ENCODE assay signal across 9 cellular contexts in genomic region chr13:64928704-64929499, GRCh38.
DNase-seq lines count a peak whose midpoint lies in the region; ATAC-seq, FAIRE-seq and TF ChIP-seq lines count a peak whose summit lies in the region.
"Had no signal": no experiment of that assay in that cellular context is flagged by ENCODE, and none has a peak within 500 bp of the region (broad histone marks: within the 10 kb centered on the region; RNA-seq: fewer than 3 reads in every experiment).

No MANE protein-coding gene starts in this region.

- no peak for TF ChIP-seq EP300 in upper lobe of left lung (IDR thresholded peaks at IDR 0.05)

- no peaks in the 10 kb centered on the region for H3K4me1 ChIP-seq in upper lobe of left lung

- no peaks in the 10 kb centered on the region for H3K36me3 Mint-ChIP-seq in natural killer cell

- peak overlapping the region; percentile 66 for H3K27ac ChIP-seq in brain microvascular endothelial cell
- no peak overlapping the region for H3K27ac ChIP-seq in upper lobe of left lung
- no peak overlapping the region for H3K27ac ChIP-seq in WERI-Rb-1

- no peak overlapping the region for H3K27ac Mint-ChIP-seq in stimulated activated naive CD8-positive, alpha-beta T cell treated with anti-CD3 and anti-CD28 coated beads, Interleukin-15, amount 100 ng/mL, for 72 hours
- no peak overlapping the region for H3K27ac Mint-ChIP-seq in natural killer cell
- H3K27ac Mint-ChIP-seq: T-helper 1 cell treated with Interleukin-12 subunit alpha and Interleukin-12 subunit beta and Interleukin-4 antibody, amounts not matched to agents 30 μg/mL and 1 μg/mL, for 36 hours had no signal

- H3K9me3 ChIP-seq in upper lobe of left lung (peaks cover 0 to 5% (median 0%) of the 10 kb centered on the region in 4 donors), WERI-Rb-1 (ENCODE audit: severe bottlenecking) (no peaks in the 10 kb centered on the region)

- H3K4me3 ChIP-seq in brain microvascular endothelial cell (ENCODE audit: low read depth, low read length) (no peak overlapping the region), upper lobe of left lung (no peak overlapping the region), WERI-Rb-1 (ENCODE audit: low read depth, low read length) (no peak overlapping the region)

- H3K27me3 Mint-ChIP-seq in stimulated activated naive CD8-positive, alpha-beta T cell treated with anti-CD3 and anti-CD28 coated beads, Interleukin-15, amount 100 ng/mL, for 72 hours: no peaks in the 10 kb centered on the region
- H3K27me3 Mint-ChIP-seq in natural killer cell (ENCODE audit: low read depth in 2 of 2): no peaks in the 10 kb centered on the region

- 66 to 71% methylated on average over 3 of the region's 3 CpGs for WGBS in upper lobe of left lung, 2 donors

- TF ChIP-seq POLR2A in upper lobe of left lung (IDR thresholded peaks at IDR 0.05): no peak

- DNase-seq in stimulated activated naive CD8-positive, alpha-beta T cell treated with anti-CD3 and anti-CD28 coated beads, Interleukin-15, Interleukin-2, amounts not matched to agents 100 U/mL and 50 U/mL, for 24 hours: no peak
- no peak for DNase-seq in stimulated activated naive CD8-positive, alpha-beta T cell treated with anti-CD3 and anti-CD28 coated beads, Interleukin-15, amount 100 ng/mL, for 72 hours
- DNase-seq in brain microvascular endothelial cell (peak; percentile 81), urothelium cell line (ENCODE audit: low spot score) (peak; percentile 6), natural killer cell (no peak), upper lobe of left lung (no peak), WERI-Rb-1 (no peak)

- H3K4me1 Mint-ChIP-seq in stimulated activated naive CD8-positive, alpha-beta T cell treated with anti-CD3 and anti-CD28 coated beads, Interleukin-15, amount 100 ng/mL, for 72 hours: no peaks in the 10 kb centered on the region
- no peaks in the 10 kb centered on the region for H3K4me1 Mint-ChIP-seq in natural killer cell

- in situ Hi-C loops in brain microvascular endothelial cell (cut with HindIII; ENCODE audit: low pct_ligation_motif_present, low sequenced_read_pairs): no loop called here

- ATAC-seq in stimulated activated naive CD8-positive, alpha-beta T cell treated with anti-CD3 and anti-CD28 coated beads, Interleukin-15, Interleukin-2, amounts not matched to agents 100 U/mL and 50 U/mL, for 24 hours: peak; percentile 57
- no peak for ATAC-seq in stimulated activated naive CD8-positive, alpha-beta T cell treated with anti-CD3 and anti-CD28 coated beads, Interleukin-15, amount 100 ng/mL, for 72 hours
- ATAC-seq in HG03196 (IDR thresholded peaks at IDR 0.05; ENCODE audit: unreplicated experiment): peak; percentile 90
- no peak for ATAC-seq in natural killer cell
- ATAC-seq in upper lobe of left lung (ENCODE audit: low FRiP score in 2 of 2): no peak

- TF ChIP-seq CTCF in brain microvascular endothelial cell (IDR thresholded peaks at IDR 0.05; ENCODE audit: low read depth, low read length, missing control alignments) (no peak), natural killer cell (IDR thresholded peaks at IDR 0.05) (no peak), upper lobe of left lung (IDR thresholded peaks at IDR 0.05) (no peak), WERI-Rb-1 (IDR thresholded peaks at IDR 0.05; ENCODE audit: low read depth, low read length) (no peak)

- no peak overlapping the region for H3K4me3 Mint-ChIP-seq in stimulated activated naive CD8-positive, alpha-beta T cell treated with anti-CD3 and anti-CD28 coated beads, Interleukin-15, amount 100 ng/mL, for 72 hours
- no peak overlapping the region for H3K4me3 Mint-ChIP-seq in natural killer cell
- H3K4me3 Mint-ChIP-seq: T-helper 1 cell treated with Interleukin-12 subunit alpha and Interleukin-12 subunit beta and Interleukin-4 antibody, amounts not matched to agents 30 μg/mL and 1 μg/mL, for 36 hours had no signal

- H3K9me3 Mint-ChIP-seq in stimulated activated naive CD8-positive, alpha-beta T cell treated with anti-CD3 and anti-CD28 coated beads, Interleukin-15, amount 100 ng/mL, for 72 hours: peaks cover 0 to under 1% of the 10 kb centered on the region in 2 donors
- H3K9me3 Mint-ChIP-seq in natural killer cell: peaks cover 0 to 2% of the 10 kb centered on the region in 2 donors
- H3K9me3 Mint-ChIP-seq: T-helper 1 cell treated with Interleukin-12 subunit alpha and Interleukin-12 subunit beta and Interleukin-4 antibody, amounts not matched to agents 30 μg/mL and 1 μg/mL, for 36 hours had no signal

- no peaks in the 10 kb centered on the region for H3K27me3 ChIP-seq in brain microvascular endothelial cell (replicated peaks)
- no peaks in the 10 kb centered on the region for H3K27me3 ChIP-seq in upper lobe of left lung
- no peaks in the 10 kb centered on the region for H3K27me3 ChIP-seq in WERI-Rb-1 (ENCODE audit: insufficient read depth, low read depth, severe bottlenecking)

- no peak for FAIRE-seq in urothelium cell line (lab: Jason Lieb, UNC)

- H3K36me3 ChIP-seq in brain microvascular endothelial cell (replicated peaks) (no peaks in the 10 kb centered on the region), upper lobe of left lung (no peaks in the 10 kb centered on the region), WERI-Rb-1 (no peaks in the 10 kb centered on the region)

- intact Hi-C loops in natural killer cell (cut with micrococcal nuclease): no loop called here

Comparison
In these comparisons a context has a peak if more than half of its experiments do, and no peak if none do; other contexts are left out.
1. ATAC-seq: peak in stimulated activated naive CD8-positive, alpha-beta T cell treated with anti-CD3 and anti-CD28 coated beads, Interleukin-15, Interleukin-2, amounts not matched to agents 100 U/mL and 50 U/mL, for 24 hours (single experiment) and HG03196 (single experiment); none in stimulated activated naive CD8-positive, alpha-beta T cell treated with anti-CD3 and anti-CD28 coated beads, Interleukin-15, amount 100 ng/mL, for 72 hours (single experiment), natural killer cell (0 of 3) and upper lobe of left lung (0 of 2).
2. DNase-seq: peak in brain microvascular endothelial cell (single experiment) and urothelium cell line (single experiment); none in stimulated activated naive CD8-positive, alpha-beta T cell treated with anti-CD3 and anti-CD28 coated beads, Interleukin-15, Interleukin-2, amounts not matched to agents 100 U/mL and 50 U/mL, for 24 hours (single experiment), stimulated activated naive CD8-positive, alpha-beta T cell treated with anti-CD3 and anti-CD28 coated beads, Interleukin-15, amount 100 ng/mL, for 72 hours (0 of 2), natural killer cell (single experiment), upper lobe of left lung (0 of 2) and WERI-Rb-1 (single experiment).